In genomic region chr15:93997071-93997658, GRCh38 we compare ENCODE assay signal across 9 cellular contexts.
DNase-seq lines count a peak whose midpoint lies in the region; TF ChIP-seq lines count a peak whose summit lies in the region.
"Had no signal": no experiment of that assay in that cellular context is flagged by ENCODE, and none has a peak within 500 bp of the region (broad histone marks: within the 10 kb centered on the region; RNA-seq: fewer than 3 reads in every experiment).

No MANE protein-coding gene starts in this region.

- no peak overlapping the region for H3K27ac Mint-ChIP-seq in endodermal cell
- H3K27ac Mint-ChIP-seq: CD4-positive, CD25-positive, alpha-beta regulatory T cell had no signal

- H3K9ac ChIP-seq in endodermal cell (ENCODE audit: extremely low read depth, low read length, poor library complexity, severe bottlenecking) = no peak overlapping the region

- no peak overlapping the region for H3K4me3 Mint-ChIP-seq in endodermal cell
- H3K4me3 Mint-ChIP-seq: CD4-positive, CD25-positive, alpha-beta regulatory T cell had no signal

- no peak overlapping the region for H3K4me3 ChIP-seq in endodermal cell (ENCODE audit: low read length)

- TF ChIP-seq CTCF in endodermal cell (conservative IDR thresholded peaks at IDR 0.05) = peak; percentile 90

- 71 to 88% methylated on average over 4 to 6 of the region's 6 CpGs for WGBS in endodermal cell (ENCODE audit: insufficient coverage in 1 of 2, insufficient read length in 1 of 2), 2 experiments

- DNase-seq in NCI-H1105 treated with DMSO at 0.1 percent for 48 hours (lab: John Stamatoyannopoulos, UW) (peak; percentile 3), NCI-H1105 (lab: John Stamatoyannopoulos, UW) (no peak), NCI-H1048 (lab: John Stamatoyannopoulos, UW) (peak; percentile 8), endodermal cell (no peak), renal cortical epithelial cell (ENCODE audit: low read depth) (peak; percentile 7), GDM1 (lab: John Stamatoyannopoulos, UW) (no peak), retina (no peak), UCSD-AML1 (lab: John Stamatoyannopoulos, UW; ENCODE audit: unreplicated experiment) (no peak)
- DNase-seq: CD4-positive, CD25-positive, alpha-beta regulatory T cell had no signal

- H3K27me3 Mint-ChIP-seq in endodermal cell (ENCODE audit: insufficient read depth) = peaks cover 1% of the 10 kb centered on the region
- H3K27me3 Mint-ChIP-seq: CD4-positive, CD25-positive, alpha-beta regulatory T cell had no signal

- H3K9me3 Mint-ChIP-seq in endodermal cell = no peaks in the 10 kb centered on the region

- H3K4me1 ChIP-seq in endodermal cell (ENCODE audit: control insufficient read depth, insufficient read depth, low read length) = peaks cover 4% of the 10 kb centered on the region

- H3K27me3 ChIP-seq in endodermal cell (ENCODE audit: control insufficient read depth, insufficient read depth, low read length, poor library complexity, severe bottlenecking) = peaks cover 4% of the 10 kb centered on the region

- no peaks in the 10 kb centered on the region for H3K36me3 ChIP-seq in endodermal cell (ENCODE audit: control insufficient read depth, insufficient read depth, low read length)

- H3K27ac ChIP-seq in endodermal cell (ENCODE audit: low read depth, low read length) = no peak overlapping the region

- no peaks in the 10 kb centered on the region for H3K9me3 ChIP-seq in endodermal cell (ENCODE audit: control insufficient read depth, low read length)

- peaks cover 13% of the 10 kb centered on the region for H3K4me1 Mint-ChIP-seq in endodermal cell
- H3K4me1 Mint-ChIP-seq: CD4-positive, CD25-positive, alpha-beta regulatory T cell had no signal

- H3K36me3 Mint-ChIP-seq in endodermal cell (ENCODE audit: low read depth) = no peaks in the 10 kb centered on the region
- H3K36me3 Mint-ChIP-seq: CD4-positive, CD25-positive, alpha-beta regulatory T cell had no signal

Comparison
In these comparisons a context has a peak if more than half of its experiments do, and no peak if none do; other contexts are left out.
1. DNase-seq: peak in NCI-H1105 treated with DMSO at 0.1 percent for 48 hours (single experiment), NCI-H1048 (single experiment) and renal cortical epithelial cell (single experiment); none in NCI-H1105 (single experiment), endodermal cell (single experiment), GDM1 (single experiment), retina (single experiment) and UCSD-AML1 (single experiment).